ENCODE assay signal across 8 cellular contexts in the genomic region with DNA sequence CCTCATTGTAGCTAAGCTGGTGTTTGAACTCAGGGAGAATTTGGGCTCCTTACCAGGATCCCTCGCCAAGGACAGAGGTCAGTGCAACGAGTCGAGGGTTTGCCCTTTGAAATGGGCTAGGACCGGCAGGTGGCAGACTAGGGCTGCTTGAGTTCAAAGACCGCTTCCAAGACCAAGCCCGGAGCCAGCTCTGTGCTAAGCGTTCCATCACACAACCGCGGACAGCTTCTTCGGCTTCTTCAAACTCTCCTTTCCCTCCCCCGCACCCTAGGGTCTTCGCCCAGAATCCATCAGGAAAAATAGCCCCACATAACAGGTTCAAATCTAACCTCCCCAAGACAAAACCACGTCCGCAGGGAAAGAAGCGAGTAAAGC. TPM values are rescaled to one million over a fixed set of nuclear protein-coding genes. Genes with fewer than 3 reads are reported as not detected.
A peak's percentile ranks its signal among the peaks of the same experiment; 100 is the strongest.
DNase-seq lines count a peak whose midpoint lies in the region; ATAC-seq and TF ChIP-seq lines count a peak whose summit lies in the region.

No MANE protein-coding gene starts in this region.

- DNase-seq in DMS153 treated with DMSO at 0.1 percent for 48 hours (lab: John Stamatoyannopoulos, UW; ENCODE audit: unreplicated experiment) (peak; percentile 32), LoVo (ENCODE audit: low spot score) (peak; percentile 84), SKM-1 (lab: John Stamatoyannopoulos, UW; ENCODE audit: unreplicated experiment) (peak; percentile 8), Right ventricle myocardium superior (peak; percentile 93), osteoblast (ENCODE audit: insufficient read length, low spot score, missing footprints) (peak; percentile 84), tibial artery (peak; percentile 90 to 91)
- DNase-seq in activated naive CD8-positive, alpha-beta T cell treated with anti-CD3 and anti-CD28 coated beads for 36 hours, result peak; percentile 70

- H2AFZ ChIP-seq in osteoblast (ENCODE audit: low read length), result peak overlapping the region; percentile 68

- H3K4me3 Mint-ChIP-seq in activated naive CD8-positive, alpha-beta T cell treated with anti-CD3 and anti-CD28 coated beads for 36 hours, result peak overlapping the region; percentile 76

- H3K4me2 ChIP-seq in osteoblast (ENCODE audit: insufficient read depth, low read length), result peak overlapping the region; percentile 92

- peak overlapping the region; percentile 22 for H3K27ac Mint-ChIP-seq in activated naive CD8-positive, alpha-beta T cell treated with anti-CD3 and anti-CD28 coated beads for 36 hours

- no peaks in the 10 kb centered on the region for H3K27me3 Mint-ChIP-seq in activated naive CD8-positive, alpha-beta T cell treated with anti-CD3 and anti-CD28 coated beads for 36 hours

- ATAC-seq in GM21619 (IDR thresholded peaks at IDR 0.05; ENCODE audit: unreplicated experiment) (peak; percentile 82), Right ventricle myocardium superior (ENCODE audit: poor library complexity) (peak; percentile 91)

- H3K4me1 Mint-ChIP-seq in activated naive CD8-positive, alpha-beta T cell treated with anti-CD3 and anti-CD28 coated beads for 36 hours, result peaks cover 13% of the 10 kb centered on the region

- H3K4me3 ChIP-seq in osteoblast (ENCODE audit: insufficient read depth, low read length), result peak overlapping the region; percentile 78
- H3K4me3 ChIP-seq in tibial artery, result peak overlapping the region; percentile 54 to 63

- H3K36me3 Mint-ChIP-seq in activated naive CD8-positive, alpha-beta T cell treated with anti-CD3 and anti-CD28 coated beads for 36 hours, result no peaks in the 10 kb centered on the region

- H3K27me3 ChIP-seq in osteoblast (ENCODE audit: insufficient read depth, low read length), result peaks cover 20% of the 10 kb centered on the region
- no peaks in the 10 kb centered on the region for H3K27me3 ChIP-seq in tibial artery

- H3K36me3 ChIP-seq in osteoblast (ENCODE audit: insufficient read depth, low read length) (no peaks in the 10 kb centered on the region), tibial artery (no peaks in the 10 kb centered on the region)

- H3K9me3 Mint-ChIP-seq in activated naive CD8-positive, alpha-beta T cell treated with anti-CD3 and anti-CD28 coated beads for 36 hours, result no peaks in the 10 kb centered on the region

- intact Hi-C loops in Right ventricle myocardium superior (cut with DNase I), result loop anchor here (1.0 kb wide), 1 partner anchor 77 kb away; no protein-coding TSS in a partner anchor
- intact Hi-C loops in tibial artery (cut with DNase I; ENCODE audit: low total_unique reads), result loop anchor here (2.0 kb wide), 1 partner anchor 77 kb away; no protein-coding TSS in a partner anchor

- TF ChIP-seq CTCF in osteoblast (IDR thresholded peaks at IDR 0.05; ENCODE audit: extremely low read depth, low read depth, low read length), result peak; percentile 85
- peak; percentile 75 to 77 for TF ChIP-seq CTCF in tibial artery (IDR thresholded peaks at IDR 0.05)

- H3K27ac ChIP-seq in osteoblast (ENCODE audit: low read depth, low read length) (peak overlapping the region; percentile 61), tibial artery (peak overlapping the region; percentile 63 to 80)

- no peaks in the 10 kb centered on the region for H3K79me2 ChIP-seq in osteoblast (ENCODE audit: insufficient read depth, low read length)

- H4K20me1 ChIP-seq in osteoblast (ENCODE audit: insufficient read depth, low read length), result no peaks in the 10 kb centered on the region

- H3K4me1 ChIP-seq in osteoblast (ENCODE audit: insufficient read depth, low read length) (peaks cover 12% of the 10 kb centered on the region), tibial artery (peaks cover 0 to 22% (median 14%) of the 10 kb centered on the region in 4 donors)

- H3K9me3 ChIP-seq in osteoblast (ENCODE audit: low read depth, low read length) (no peaks in the 10 kb centered on the region), tibial artery (no peaks in the 10 kb centered on the region)

RNA-seq across cellular contexts. Expression of a gene that starts 0.7 kb away (rescaled TPM):
- total RNA-seq in activated naive CD8-positive, alpha-beta T cell treated with anti-CD3 and anti-CD28 coated beads for 36 hours, result under 1 TPM; 0.64 to 0.78 TPM
- total RNA-seq in Right ventricle myocardium superior (2.1 TPM), osteoblast (1.5 and 1.8 TPM in 2 replicates)

RNA-seq across cellular contexts. Expression of a gene that starts 55.4 kb away (rescaled TPM):
- total RNA-seq in activated naive CD8-positive, alpha-beta T cell treated with anti-CD3 and anti-CD28 coated beads for 36 hours, result 10 to 100 TPM; 46.2 to 47.9 TPM
- total RNA-seq in Right ventricle myocardium superior, result 0.62 TPM
- total RNA-seq in osteoblast, result 0.59 and 0.72 TPM in 2 replicates

Comparison
In these comparisons a context has a peak if more than half of its experiments do, and no peak if none do; other contexts are left out.
1. Peak in every context shown above with its lines: DNase-seq, ATAC-seq, H3K4me3 ChIP-seq and H3K27ac ChIP-seq.
2. DNase-seq: peak in every context shown above with its lines; median percentile 93 in Right ventricle myocardium superior; 90 in tibial artery; 84 in LoVo; 84 in osteoblast; 70 in activated naive CD8-positive, alpha-beta T cell treated with anti-CD3 and anti-CD28 coated beads for 36 hours; 32 in DMS153 treated with DMSO at 0.1 percent for 48 hours; 8 in SKM-1.
3. RNA of a gene that starts 55.4 kb away (total RNA-seq): 46.2 to 47.9 TPM in activated naive CD8-positive, alpha-beta T cell treated with anti-CD3 and anti-CD28 coated beads for 36 hours; 0.59 to 0.72 TPM in osteoblast and 0.62 TPM in Right ventricle myocardium superior (single experiment); every median in the first group is over 10 times any median in the second.